1 cellular context compared by ENCODE assay signal in the genomic region with DNA sequence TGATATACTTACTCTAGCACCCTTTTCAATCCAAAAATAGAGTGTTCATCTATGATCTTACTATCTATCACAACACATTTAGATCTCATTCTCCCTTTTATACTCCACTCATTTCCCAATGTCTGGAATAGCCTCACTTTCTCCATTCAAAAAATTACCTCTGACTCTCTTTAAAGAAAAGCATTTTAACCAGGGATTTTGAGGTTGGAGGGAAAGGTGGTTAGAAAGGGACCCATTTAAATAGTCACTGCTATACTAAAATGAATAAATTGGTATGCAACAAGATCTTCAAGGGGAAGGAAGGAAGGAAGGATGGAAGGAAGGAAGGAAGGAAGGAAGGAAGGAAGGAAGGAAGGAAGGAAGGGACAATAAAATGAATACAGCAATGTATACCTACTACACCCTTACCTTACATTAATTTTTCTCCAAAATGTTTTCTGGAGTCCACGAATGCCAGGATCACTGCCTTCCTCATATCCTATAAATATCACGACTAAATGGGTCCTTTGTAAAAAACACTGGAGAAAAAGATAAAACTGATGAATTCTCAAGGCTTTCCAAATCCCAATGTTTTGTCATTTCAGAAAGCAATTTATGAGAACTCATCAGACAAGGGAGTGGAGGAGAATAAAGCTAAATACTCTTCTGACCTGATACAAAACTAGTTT.
TF ChIP-seq lines count a peak whose summit lies in the region.

No MANE protein-coding gene starts in this region.

TF ChIP-seq in HEK293, 187 proteins besides CTCF, POLR2A, EP300 and RAD21 (continued from another document):
- TF ChIP-seq, protein P1, sequence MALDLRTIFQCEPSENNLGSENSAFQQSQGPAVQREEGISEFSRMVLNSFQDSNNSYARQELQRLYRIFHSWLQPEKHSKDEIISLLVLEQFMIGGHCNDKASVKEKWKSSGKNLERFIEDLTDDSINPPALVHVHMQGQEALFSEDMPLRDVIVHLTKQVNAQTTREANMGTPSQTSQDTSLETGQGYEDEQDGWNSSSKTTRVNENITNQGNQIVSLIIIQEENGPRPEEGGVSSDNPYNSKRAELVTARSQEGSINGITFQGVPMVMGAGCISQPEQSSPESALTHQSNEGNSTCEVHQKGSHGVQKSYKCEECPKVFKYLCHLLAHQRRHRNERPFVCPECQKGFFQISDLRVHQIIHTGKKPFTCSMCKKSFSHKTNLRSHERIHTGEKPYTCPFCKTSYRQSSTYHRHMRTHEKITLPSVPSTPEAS (tag by site-specific recombination; IDR thresholded peaks at IDR 0.05): no peak
- TF ChIP-seq TCF7L2 (IDR thresholded peaks at IDR 0.05; ENCODE audit: borderline replicate concordance, low read depth, low read length): no peak
- TF ChIP-seq GLI4 (tag by site-specific recombination; IDR thresholded peaks at IDR 0.05): 0 out of 2 replicates have a peak, but pooled peaks have one; percentile 42
